In the genomic region with DNA sequence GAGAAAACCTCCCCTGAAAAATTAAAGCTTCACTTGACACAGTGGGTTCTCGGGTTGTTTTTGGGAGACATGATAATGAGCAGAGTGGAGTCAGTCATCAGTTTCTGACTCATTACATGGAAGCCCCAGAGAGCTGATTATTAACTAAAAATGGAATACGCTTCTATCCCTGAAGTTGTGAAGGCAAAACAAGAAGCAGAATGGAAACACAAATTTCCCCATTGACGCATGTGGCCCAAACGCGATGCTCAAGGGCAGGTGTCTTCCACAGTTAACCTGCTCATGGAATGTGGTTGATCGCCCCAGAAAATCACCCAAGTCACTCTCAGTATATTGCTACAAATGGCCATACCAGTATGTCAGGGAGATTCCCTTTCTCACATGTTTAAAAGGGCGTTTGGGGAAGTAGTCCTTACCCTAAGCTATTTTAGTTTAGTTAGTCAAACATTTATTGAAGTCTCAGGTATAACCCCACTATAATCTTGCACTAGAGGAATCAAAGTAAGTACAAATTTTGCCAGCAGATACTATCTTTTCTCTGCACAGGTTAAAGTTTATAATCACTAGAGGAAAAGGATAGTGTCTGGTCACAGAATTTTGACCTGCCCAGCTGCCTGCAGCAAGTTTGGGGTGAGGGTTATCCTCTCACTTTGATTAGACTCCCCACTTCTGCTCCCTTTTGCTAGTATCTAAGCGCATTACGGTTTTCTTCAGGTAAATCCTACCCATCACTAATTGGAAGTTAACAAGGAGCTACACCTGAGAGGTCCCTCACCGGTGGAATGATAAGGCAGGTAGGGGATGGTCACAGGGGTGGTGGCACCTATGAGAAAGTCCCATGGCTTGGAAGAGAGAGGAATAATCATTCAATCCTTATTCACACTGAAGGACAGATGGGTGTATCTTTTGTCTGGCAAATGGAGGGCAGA, we compare ENCODE assay signal across 8 cellular contexts. TPM values are rescaled to one million over a fixed set of nuclear protein-coding genes. Genes with fewer than 3 reads are reported as not detected.
DNase-seq lines count a peak whose midpoint lies in the region; ATAC-seq lines count a peak whose summit lies in the region.
"Had no signal": no experiment of that assay in that cellular context is flagged by ENCODE, and none has a peak within 500 bp of the region (broad histone marks: within the 10 kb centered on the region; RNA-seq: fewer than 3 reads in every experiment).

No MANE protein-coding gene starts in this region.

- H3K4me3 Mint-ChIP-seq in natural killer cell treated with Interleukin-12 subunit alpha and Interleukin-12 subunit beta and Interleukin-15 and Interleukin-18, amount 100 ng/mL, for 72 hours = peak overlapping the region; percentile 20
- H3K4me3 Mint-ChIP-seq: HFFc6 had no signal

- no peaks in the 10 kb centered on the region for H3K9me3 Mint-ChIP-seq in natural killer cell treated with Interleukin-12 subunit alpha and Interleukin-12 subunit beta and Interleukin-15 and Interleukin-18, amount 100 ng/mL, for 72 hours
- H3K9me3 Mint-ChIP-seq: HFFc6 had no signal

- peaks cover 51 to 83% of the 10 kb centered on the region in 2 donors for H3K4me1 Mint-ChIP-seq in natural killer cell treated with Interleukin-12 subunit alpha and Interleukin-12 subunit beta and Interleukin-15 and Interleukin-18, amount 100 ng/mL, for 72 hours (ENCODE audit: low read depth in 2 of 2)

- peak; percentile 50 for ATAC-seq in GM18861 (IDR thresholded peaks at IDR 0.05; ENCODE audit: unreplicated experiment)
- peak; percentile 68 for ATAC-seq in GM21576 (IDR thresholded peaks at IDR 0.05; ENCODE audit: unreplicated experiment)
- peak; percentile 66 for ATAC-seq in HG03520 (IDR thresholded peaks at IDR 0.05; ENCODE audit: unreplicated experiment)
- no peak for ATAC-seq in natural killer cell treated with Interleukin-12 subunit alpha and Interleukin-12 subunit beta and Interleukin-15 and Interleukin-18, amount 100 ng/mL, for 72 hours

- no peaks in the 10 kb centered on the region for H3K27me3 Mint-ChIP-seq in natural killer cell treated with Interleukin-12 subunit alpha and Interleukin-12 subunit beta and Interleukin-15 and Interleukin-18, amount 100 ng/mL, for 72 hours

- H3K36me3 Mint-ChIP-seq in natural killer cell treated with Interleukin-12 subunit alpha and Interleukin-12 subunit beta and Interleukin-15 and Interleukin-18, amount 100 ng/mL, for 72 hours = peaks cover 20% of the 10 kb centered on the region

- no peak for DNase-seq in natural killer cell treated with Interleukin-12 subunit alpha and Interleukin-12 subunit beta and Interleukin-15 and Interleukin-18, amount 100 ng/mL, for 72 hours (ENCODE audit: low spot score)
- DNase-seq in NCI-H526 (lab: John Stamatoyannopoulos, UW) (no peak), NCI-H2171 treated with DMSO at 0.1 percent for 48 hours (lab: John Stamatoyannopoulos, UW) (no peak), AG20443 (ENCODE audit: low spot score) (no peak)
- DNase-seq: HFFc6 had no signal

- H3K27ac Mint-ChIP-seq in natural killer cell treated with Interleukin-12 subunit alpha and Interleukin-12 subunit beta and Interleukin-15 and Interleukin-18, amount 100 ng/mL, for 72 hours = peak overlapping the region; percentile 35 to 95
- H3K27ac Mint-ChIP-seq: HFFc6 had no signal

RNA-seq across cellular contexts. Expression of a gene that starts 7.8 kb away (rescaled TPM):
- 10 to 100 TPM; 61.7 to 84.7 TPM for total RNA-seq in natural killer cell treated with Interleukin-12 subunit alpha and Interleukin-12 subunit beta and Interleukin-15 and Interleukin-18, amount 100 ng/mL, for 72 hours

RNA-seq across cellular contexts. Expression of a gene that starts 55.3 kb away (rescaled TPM):
- 10 to 100 TPM; 21.4 to 38.5 TPM for total RNA-seq in natural killer cell treated with Interleukin-12 subunit alpha and Interleukin-12 subunit beta and Interleukin-15 and Interleukin-18, amount 100 ng/mL, for 72 hours

Comparison
In these comparisons a context has a peak if more than half of its experiments do, and no peak if none do; other contexts are left out.
1. ATAC-seq: peak in GM18861 (single experiment), GM21576 (single experiment) and HG03520 (single experiment); none in natural killer cell treated with Interleukin-12 subunit alpha and Interleukin-12 subunit beta and Interleukin-15 and Interleukin-18, amount 100 ng/mL, for 72 hours (0 of 2).